In the genomic region with DNA sequence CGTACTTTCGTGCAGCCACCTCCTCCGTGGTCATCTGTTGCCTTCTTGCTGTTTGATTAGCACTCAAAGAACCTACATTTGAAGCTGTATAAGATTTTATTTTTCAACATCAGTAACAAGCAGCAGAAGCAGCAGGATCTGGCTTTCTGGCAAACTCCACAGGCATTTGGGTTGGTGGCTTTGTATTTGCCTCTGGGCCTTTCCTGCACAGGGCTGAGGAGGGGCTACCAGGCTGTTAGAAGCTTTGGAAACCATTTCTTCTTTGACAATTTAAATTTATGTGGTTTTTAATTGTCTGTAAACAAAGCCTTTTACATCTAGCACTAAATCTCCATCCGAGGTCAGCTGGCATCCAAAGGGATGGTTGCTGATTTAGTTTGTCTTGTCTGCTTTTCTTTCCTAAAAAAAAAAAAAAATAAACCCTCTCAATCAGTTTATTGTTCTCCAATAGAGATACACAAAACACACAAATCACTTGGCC, we compare ENCODE assay signal across 13 cellular contexts.
DNase-seq lines count a peak whose midpoint lies in the region; ATAC-seq and TF ChIP-seq lines count a peak whose summit lies in the region.
"Had no signal": no experiment of that assay in that cellular context is flagged by ENCODE, and none has a peak within 500 bp of the region (broad histone marks: within the 10 kb centered on the region; RNA-seq: fewer than 3 reads in every experiment).

No MANE protein-coding gene starts in this region.

- H3K4me1 ChIP-seq in SK-N-SH (ENCODE audit: control insufficient read depth in 1 of 2, insufficient read depth in 2 of 2, low read depth in 1 of 2, low read length in 1 of 2) (no peaks in the 10 kb centered on the region; a peak in 2 of 4 replicates), ovary (ENCODE audit: insufficient read depth) (no peaks in the 10 kb centered on the region)
- H3K4me1 ChIP-seq: Caco-2 had no signal

- H3K27me3 ChIP-seq in SK-N-SH (ENCODE audit: insufficient read depth) (no peaks in the 10 kb centered on the region), ovary (no peaks in the 10 kb centered on the region)

- no peaks in the 10 kb centered on the region for H4K20me1 ChIP-seq in SK-N-SH (ENCODE audit: insufficient read depth)

- POLR2A ChIA-PET in SK-N-SH (lab: Yijun Ruan, JAX) (no interaction called here), WTC11 (lab: Charles Lee) (no interaction called here)

- no peaks in the 10 kb centered on the region for H3K27me3 Mint-ChIP-seq in WTC11 (ENCODE audit: low read depth)

- no peaks in the 10 kb centered on the region for H3K36me3 Mint-ChIP-seq in WTC11

- H3K4me3 ChIP-seq in SK-N-SH (ENCODE audit: low read depth in 2 of 2, low read length in 1 of 2) (no peak overlapping the region), ovary (no peak overlapping the region)

- ATAC-seq in SK-N-SH treated with all-trans-retinoic acid at 6 μM for 48 hours: no peak
- peak; percentile 44 for ATAC-seq in WTC11
- no peak for ATAC-seq in Right ventricle myocardium superior (ENCODE audit: poor library complexity)
- no peak for ATAC-seq in HG03025 (IDR thresholded peaks at IDR 0.05; ENCODE audit: low FRiP score, unreplicated experiment)

- H3K4me2 ChIP-seq in SK-N-SH: no peak overlapping the region

- CTCF ChIA-PET in SK-N-SH (lab: Yijun Ruan, JAX): no interaction called here
- CTCF ChIA-PET in WTC11 (lab: Charles Lee): no interaction called here

- H3K9me3 ChIP-seq in SK-N-SH (no peaks in the 10 kb centered on the region), ovary (no peaks in the 10 kb centered on the region)
- H3K9me3 ChIP-seq: Caco-2 had no signal

- intact Hi-C loops in Right ventricle myocardium superior (cut with DNase I) (no loop called here), ovary (cut with DNase I) (no loop called here)

- H3K36me3 ChIP-seq in SK-N-SH (replicated peaks in 1 of 2; ENCODE audit: control insufficient read depth in 1 of 2, insufficient read depth in 2 of 2, low read length in 1 of 2) (no peaks in the 10 kb centered on the region), ovary (no peaks in the 10 kb centered on the region)

- H2AFZ ChIP-seq in SK-N-SH (ENCODE audit: low read depth): 0 out of 2 replicates have a peak overlapping the region, but pooled peaks have one; percentile 22

- no peak overlapping the region for H3K27ac Mint-ChIP-seq in WTC11

- no peak for TF ChIP-seq POLR2A in ovary (IDR thresholded peaks at IDR 0.05)

- TF ChIP-seq RAD21 in SK-N-SH (IDR thresholded peaks at IDR 0.05; ENCODE audit: low read length): no peak

- TF ChIP-seq CTCF in SK-N-SH (IDR thresholded peaks at IDR 0.05) (no peak), WTC11 (IDR thresholded peaks at IDR 0.05) (no peak), ovary (IDR thresholded peaks at IDR 0.05) (no peak)

- no peaks in the 10 kb centered on the region for H3K79me2 ChIP-seq in SK-N-SH (ENCODE audit: insufficient read depth)

- no peak overlapping the region for H3K4me3 Mint-ChIP-seq in WTC11

- no peaks in the 10 kb centered on the region for H3K9me2 ChIP-seq in SK-N-SH

- H3K4me1 Mint-ChIP-seq in WTC11: peaks cover 16% of the 10 kb centered on the region

- no peaks in the 10 kb centered on the region for H3F3A ChIP-seq in SK-N-SH (replicated peaks; ENCODE audit: insufficient read depth)

- DNase-seq in SK-N-SH (no peak), NCI-H2081 treated with DMSO at 0.1 percent for 48 hours (lab: John Stamatoyannopoulos, UW) (peak; percentile 28), WTC11 (ENCODE audit: low spot score) (no peak), Right ventricle myocardium superior (no peak), NK-92 (lab: John Stamatoyannopoulos, UW; ENCODE audit: unreplicated experiment) (no peak), ovary (no peak)
- DNase-seq: Caco-2, MV-4-11, NCI-H1694 treated with DMSO at 0.1 percent for 48 hours, NCI-H524 treated with DMSO at 0.1 percent for 48 hours had no signal

- 49% methylated on average over 4 of the region's 4 CpGs for WGBS in SK-N-SH (ENCODE audit: low lambda C conversion rate)
- whole genome bisulfite sequencing in ovary, 3 donors: 68 to 78% (median 71%) methylated on average over 4 of the region's 4 CpGs

- no peak overlapping the region for H3K27ac ChIP-seq in SK-N-SH (ENCODE audit: low read depth in 2 of 2, low read length in 1 of 2)
- H3K27ac ChIP-seq in ovary: no peak overlapping the region
- H3K27ac ChIP-seq: C4-2B had no signal

- TF ChIP-seq EP300 in SK-N-SH (IDR thresholded peaks at IDR 0.05; ENCODE audit: borderline replicate concordance in 1 of 2, low read depth in 1 of 2, low read length in 1 of 2) (no peak), ovary (IDR thresholded peaks at IDR 0.05) (no peak)

- no peaks in the 10 kb centered on the region for H3K9me3 Mint-ChIP-seq in WTC11

- no peak overlapping the region for H3K9ac ChIP-seq in SK-N-SH

TF ChIP-seq in SK-N-SH, 30 proteins besides CTCF, POLR2A, EP300 and RAD21:
- TF ChIP-seq EZH2phosphoT487 (IDR thresholded peaks at IDR 0.05; ENCODE audit: borderline replicate concordance, low read depth) (no peak), GABPA (IDR thresholded peaks at IDR 0.05; ENCODE audit: low read depth) (no peak), JUND (IDR thresholded peaks at IDR 0.05) (no peak), FOXM1 (IDR thresholded peaks at IDR 0.05; ENCODE audit: low read depth) (no peak), ELF1 (IDR thresholded peaks at IDR 0.05) (no peak)
- TF ChIP-seq, protein P1, sequence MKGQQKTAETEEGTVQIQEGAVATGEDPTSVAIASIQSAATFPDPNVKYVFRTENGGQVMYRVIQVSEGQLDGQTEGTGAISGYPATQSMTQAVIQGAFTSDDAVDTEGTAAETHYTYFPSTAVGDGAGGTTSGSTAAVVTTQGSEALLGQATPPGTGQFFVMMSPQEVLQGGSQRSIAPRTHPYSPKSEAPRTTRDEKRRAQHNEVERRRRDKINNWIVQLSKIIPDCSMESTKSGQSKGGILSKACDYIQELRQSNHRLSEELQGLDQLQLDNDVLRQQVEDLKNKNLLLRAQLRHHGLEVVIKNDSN (IDR thresholded peaks at IDR 0.05; ENCODE audit: borderline replicate concordance, low read depth): no peak
TF ChIP-seq in SK-N-SH: peak in this region for 0.

TF ChIP-seq in SK-N-SH treated with all-trans-retinoic acid at 6 μM for 48 hours, 23 proteins besides CTCF, POLR2A, EP300 and RAD21 (continues in another document):
- TF ChIP-seq TOX (CRISPR knock-in tag; IDR thresholded peaks at IDR 0.05; ENCODE audit: borderline replicate concordance): no peak
- no peak for TF ChIP-seq OSR1 (CRISPR knock-in tag; IDR thresholded peaks at IDR 0.05)
- TF ChIP-seq, protein P2, sequence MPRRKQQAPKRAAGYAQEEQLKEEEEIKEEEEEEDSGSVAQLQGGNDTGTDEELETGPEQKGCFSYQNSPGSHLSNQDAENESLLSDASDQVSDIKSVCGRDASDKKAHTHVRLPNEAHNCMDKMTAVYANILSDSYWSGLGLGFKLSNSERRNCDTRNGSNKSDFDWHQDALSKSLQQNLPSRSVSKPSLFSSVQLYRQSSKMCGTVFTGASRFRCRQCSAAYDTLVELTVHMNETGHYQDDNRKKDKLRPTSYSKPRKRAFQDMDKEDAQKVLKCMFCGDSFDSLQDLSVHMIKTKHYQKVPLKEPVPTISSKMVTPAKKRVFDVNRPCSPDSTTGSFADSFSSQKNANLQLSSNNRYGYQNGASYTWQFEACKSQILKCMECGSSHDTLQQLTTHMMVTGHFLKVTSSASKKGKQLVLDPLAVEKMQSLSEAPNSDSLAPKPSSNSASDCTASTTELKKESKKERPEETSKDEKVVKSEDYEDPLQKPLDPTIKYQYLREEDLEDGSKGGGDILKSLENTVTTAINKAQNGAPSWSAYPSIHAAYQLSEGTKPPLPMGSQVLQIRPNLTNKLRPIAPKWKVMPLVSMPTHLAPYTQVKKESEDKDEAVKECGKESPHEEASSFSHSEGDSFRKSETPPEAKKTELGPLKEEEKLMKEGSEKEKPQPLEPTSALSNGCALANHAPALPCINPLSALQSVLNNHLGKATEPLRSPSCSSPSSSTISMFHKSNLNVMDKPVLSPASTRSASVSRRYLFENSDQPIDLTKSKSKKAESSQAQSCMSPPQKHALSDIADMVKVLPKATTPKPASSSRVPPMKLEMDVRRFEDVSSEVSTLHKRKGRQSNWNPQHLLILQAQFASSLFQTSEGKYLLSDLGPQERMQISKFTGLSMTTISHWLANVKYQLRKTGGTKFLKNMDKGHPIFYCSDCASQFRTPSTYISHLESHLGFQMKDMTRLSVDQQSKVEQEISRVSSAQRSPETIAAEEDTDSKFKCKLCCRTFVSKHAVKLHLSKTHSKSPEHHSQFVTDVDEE (CRISPR knock-in tag; IDR thresholded peaks at IDR 0.05): no peak
- no peak for TF ChIP-seq GLIS3 (CRISPR knock-in tag; IDR thresholded peaks at IDR 0.05)

TF ChIP-seq in WTC11, 78 proteins besides CTCF, POLR2A, EP300 and RAD21 (continues in another document):
- TF ChIP-seq, protein P3, sequence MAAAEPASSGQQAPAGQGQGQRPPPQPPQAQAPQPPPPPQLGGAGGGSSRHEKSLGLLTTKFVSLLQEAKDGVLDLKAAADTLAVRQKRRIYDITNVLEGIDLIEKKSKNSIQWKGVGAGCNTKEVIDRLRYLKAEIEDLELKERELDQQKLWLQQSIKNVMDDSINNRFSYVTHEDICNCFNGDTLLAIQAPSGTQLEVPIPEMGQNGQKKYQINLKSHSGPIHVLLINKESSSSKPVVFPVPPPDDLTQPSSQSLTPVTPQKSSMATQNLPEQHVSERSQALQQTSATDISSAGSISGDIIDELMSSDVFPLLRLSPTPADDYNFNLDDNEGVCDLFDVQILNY (CRISPR knock-in tag; IDR thresholded peaks at IDR 0.05): no peak
- TF ChIP-seq CREB1 (CRISPR knock-in tag; IDR thresholded peaks at IDR 0.05) (no peak), EMX1 (CRISPR knock-in tag; IDR thresholded peaks at IDR 0.05) (no peak), MYBL2 (CRISPR knock-in tag; IDR thresholded peaks at IDR 0.05) (no peak), ZNF232 (CRISPR knock-in tag; IDR thresholded peaks at IDR 0.05) (no peak), TCF7 (CRISPR knock-in tag; IDR thresholded peaks at IDR 0.05; ENCODE audit: low read depth) (no peak), MXD4 (CRISPR knock-in tag; IDR thresholded peaks at IDR 0.05; ENCODE audit: borderline replicate concordance) (no peak), ZNF263 (CRISPR knock-in tag; IDR thresholded peaks at IDR 0.05; ENCODE audit: low read depth) (no peak), ESRRA (CRISPR knock-in tag; IDR thresholded peaks at IDR 0.05; ENCODE audit: borderline replicate concordance) (no peak), SOX15 (CRISPR knock-in tag; IDR thresholded peaks at IDR 0.05) (no peak), CREM (CRISPR knock-in tag; IDR thresholded peaks at IDR 0.05) (no peak), ZNF138 (CRISPR knock-in tag; conservative IDR thresholded peaks at IDR 0.05) (no peak), SP1 (CRISPR knock-in tag; conservative IDR thresholded peaks at IDR 0.05) (no peak), TEAD1 (CRISPR knock-in tag; IDR thresholded peaks at IDR 0.05) (no peak)
